ENCODE assay signal across 13 cellular contexts in genomic region chr12:123907726-123908476, GRCh38.
DNase-seq lines count a peak whose midpoint lies in the region; ATAC-seq and TF ChIP-seq lines count a peak whose summit lies in the region.
"Had no signal": no experiment of that assay in that cellular context is flagged by ENCODE, and none has a peak within 500 bp of the region (broad histone marks: within the 10 kb centered on the region; RNA-seq: fewer than 3 reads in every experiment).

No MANE protein-coding gene starts in this region.

- DNase-seq in breast epithelium (ENCODE audit: low spot score in 2 of 2) (no peak), MCF 10A (ENCODE audit: unreplicated experiment) (no peak), cerebellar cortex (ENCODE audit: low spot score) (peak; percentile 63), medulla oblongata (ENCODE audit: extremely low spot score) (peak; percentile 47), SHP77 treated with DMSO at 0.1 percent for 48 hours (lab: John Stamatoyannopoulos, UW) (no peak)
- DNase-seq in activated CD4-positive, alpha-beta T cell treated with anti-CD3 and anti-CD28 coated beads, Interleukin-2, amount 10 ng/mL, durations not matched to agents 24 days and 14 days = no peak
- DNase-seq: NCI-H345 had no signal

- no peaks in the 10 kb centered on the region for H3K36me3 Mint-ChIP-seq in MCF 10A (ENCODE audit: insufficient read depth, unreplicated experiment)
- H3K36me3 Mint-ChIP-seq in activated CD4-positive, alpha-beta T cell treated with anti-CD3 and anti-CD28 coated beads, Interleukin-2, amount 10 ng/mL, durations not matched to agents 24 days and 14 days (ENCODE audit: low read depth) = no peaks in the 10 kb centered on the region

- CTCF ChIA-PET in MCF 10A (lab: Yijun Ruan, JAX) = no interaction called here

- H3K27me3 Mint-ChIP-seq in MCF 10A (ENCODE audit: insufficient read depth, unreplicated experiment) = peaks cover 11% of the 10 kb centered on the region
- H3K27me3 Mint-ChIP-seq in activated CD4-positive, alpha-beta T cell treated with anti-CD3 and anti-CD28 coated beads, Interleukin-2, amount 10 ng/mL, durations not matched to agents 24 days and 14 days = peaks cover 5% of the 10 kb centered on the region

- no peaks in the 10 kb centered on the region for H3K27me3 ChIP-seq in breast epithelium
- H3K27me3 ChIP-seq: SJSA1 had no signal

- no TSS peak for BruUV-seq in MCF 10A (replicated peaks; lab: Mats Ljungman, UMichigan)

- H3K4me1 Mint-ChIP-seq in MCF 10A (ENCODE audit: insufficient read depth, unreplicated experiment) = peaks cover 9% of the 10 kb centered on the region
- H3K4me1 Mint-ChIP-seq in activated CD4-positive, alpha-beta T cell treated with anti-CD3 and anti-CD28 coated beads, Interleukin-2, amount 10 ng/mL, durations not matched to agents 24 days and 14 days = peaks cover 10% of the 10 kb centered on the region

- intact Hi-C loops in breast epithelium (cut with DNase I; ENCODE audit: low total_unique reads) (loop anchor here (10.0 kb wide), 1 partner anchor 117 kb away; no protein-coding TSS in a partner anchor), MCF 10A (cut with micrococcal nuclease) (loop anchor here (5.0 kb wide), 1 partner anchor 106 kb away; no protein-coding TSS in a partner anchor)
- intact Hi-C loops in activated CD4-positive, alpha-beta T cell treated with anti-CD3 and anti-CD28 coated beads, Interleukin-2, amount 10 ng/mL, durations not matched to agents 24 days and 14 days (cut with micrococcal nuclease) = no loop called here

- no peak overlapping the region for H3K4me3 ChIP-seq in breast epithelium
- H3K4me3 ChIP-seq: HAP-1, SJSA1 had no signal

- no peak for TF ChIP-seq CTCF in breast epithelium (IDR thresholded peaks at IDR 0.05)
- TF ChIP-seq CTCF in MCF 10A (IDR thresholded peaks at IDR 0.05; ENCODE audit: unreplicated experiment) = no peak

- H3K9me3 ChIP-seq in breast epithelium = no peaks in the 10 kb centered on the region
- H3K9me3 ChIP-seq: HAP-1, SJSA1 had no signal

- no peak for TF ChIP-seq POLR2A in breast epithelium (IDR thresholded peaks at IDR 0.05)

- peak overlapping the region; percentile 38 to 63 for H3K27ac ChIP-seq in breast epithelium
- H3K27ac ChIP-seq: SJSA1 had no signal

- no peak overlapping the region for H3K27ac Mint-ChIP-seq in MCF 10A (ENCODE audit: low read depth, unreplicated experiment)
- H3K27ac Mint-ChIP-seq in activated CD4-positive, alpha-beta T cell treated with anti-CD3 and anti-CD28 coated beads, Interleukin-2, amount 10 ng/mL, durations not matched to agents 24 days and 14 days = no peak overlapping the region
- H3K27ac Mint-ChIP-seq: dendritic cell treated with granulocyte-macrophage colony-stimulating factor and Interleukin-4, amounts not matched to agents 40 ng/mL and 50 ng/mL, for 4 days had no signal

- ATAC-seq in HG03196 (IDR thresholded peaks at IDR 0.05; ENCODE audit: unreplicated experiment) (no peak), HG02610 (IDR thresholded peaks at IDR 0.05; ENCODE audit: unreplicated experiment) (no peak)
- ATAC-seq: activated CD4-positive, CD25-positive, alpha-beta regulatory T cell treated with anti-CD3 and anti-CD28 coated beads, Interleukin-2, amount 50 U/mL, for 24 hours had no signal

- no peak overlapping the region for H3K4me3 Mint-ChIP-seq in MCF 10A (ENCODE audit: unreplicated experiment)
- H3K4me3 Mint-ChIP-seq in activated CD4-positive, alpha-beta T cell treated with anti-CD3 and anti-CD28 coated beads, Interleukin-2, amount 10 ng/mL, durations not matched to agents 24 days and 14 days = no peak overlapping the region
- H3K4me3 Mint-ChIP-seq: dendritic cell treated with granulocyte-macrophage colony-stimulating factor and Interleukin-4, amounts not matched to agents 40 ng/mL and 50 ng/mL, for 4 days had no signal

- no peaks in the 10 kb centered on the region for H3K4me1 ChIP-seq in breast epithelium
- H3K4me1 ChIP-seq: HAP-1 had no signal

- POLR2A ChIA-PET in MCF 10A (lab: Yijun Ruan, JAX) = no interaction called here

- no peaks in the 10 kb centered on the region for H3K9me3 Mint-ChIP-seq in MCF 10A (ENCODE audit: unreplicated experiment)
- H3K9me3 Mint-ChIP-seq in activated CD4-positive, alpha-beta T cell treated with anti-CD3 and anti-CD28 coated beads, Interleukin-2, amount 10 ng/mL, durations not matched to agents 24 days and 14 days = no peaks in the 10 kb centered on the region
- H3K9me3 Mint-ChIP-seq: dendritic cell treated with granulocyte-macrophage colony-stimulating factor and Interleukin-4, amounts not matched to agents 40 ng/mL and 50 ng/mL, for 4 days had no signal

- H3K36me3 ChIP-seq in breast epithelium = no peaks in the 10 kb centered on the region
- H3K36me3 ChIP-seq: HAP-1, SJSA1 had no signal

Comparison
In these comparisons a context has a peak if more than half of its experiments do, and no peak if none do; other contexts are left out.
1. DNase-seq: peak in cerebellar cortex (single experiment) and medulla oblongata (single experiment); none in breast epithelium (0 of 2), MCF 10A (single experiment), SHP77 treated with DMSO at 0.1 percent for 48 hours (single experiment) and activated CD4-positive, alpha-beta T cell treated with anti-CD3 and anti-CD28 coated beads, Interleukin-2, amount 10 ng/mL, durations not matched to agents 24 days and 14 days (single experiment).